20 cellular contexts compared by ENCODE assay signal in genomic region chr1:9108056-9108665, GRCh38. TPM values are rescaled to one million over a fixed set of nuclear protein-coding genes. Genes with fewer than 3 reads are reported as not detected.
A peak's percentile ranks its signal among the peaks of the same experiment; 100 is the strongest.
DNase-seq lines count a peak whose midpoint lies in the region; ATAC-seq and TF ChIP-seq lines count a peak whose summit lies in the region.
"Had no signal": no experiment of that assay in that cellular context is flagged by ENCODE, and none has a peak within 500 bp of the region (broad histone marks: within the 10 kb centered on the region; RNA-seq: fewer than 3 reads in every experiment).

No MANE protein-coding gene starts in this region.

- no peak for ATAC-seq in left cardiac atrium
- ATAC-seq in HG02759 (IDR thresholded peaks at IDR 0.05; ENCODE audit: unreplicated experiment) = no peak
- ATAC-seq: HCT116, HepG2 had no signal

- no peak for TF ChIP-seq CTCF in HFFc6 (IDR thresholded peaks at IDR 0.05)

- H3K36me3 Mint-ChIP-seq in HFFc6 (ENCODE audit: low read depth) = no peaks in the 10 kb centered on the region

- no peak overlapping the region for H3K4me3 Mint-ChIP-seq in HFFc6
- H3K4me3 Mint-ChIP-seq: CD4-positive, CD25-positive, alpha-beta regulatory T cell had no signal

- no peaks in the 10 kb centered on the region for H3K9me3 Mint-ChIP-seq in HFFc6
- H3K9me3 Mint-ChIP-seq: CD4-positive, CD25-positive, alpha-beta regulatory T cell; IgD-negative memory B cell had no signal

- DNase-seq in head of caudate nucleus (peak in 22 of 42 donors; percentile 6 to 78 (median 40)), left cardiac atrium (peak; percentile 5), mesenteric fat pad (ENCODE audit: low spot score) (peak; percentile 71), NOMO-1 (lab: John Stamatoyannopoulos, UW; ENCODE audit: unreplicated experiment in 2 of 2) (no peak), HFFc6 (no peak)
- no peak for DNase-seq in central memory CD4-positive, alpha-beta T cell
- DNase-seq: ACHN; BE2C; C1 segment of cervical spinal cord; CD4-positive, CD25-positive, alpha-beta regulatory T cell; DMS153; DMS79; GDM1; GOT3; H7 had no signal

- H3K27me3 Mint-ChIP-seq in HFFc6 (ENCODE audit: insufficient read depth) = peaks cover 6% of the 10 kb centered on the region; the same call in 1 of the 2 replicates
- H3K27me3 Mint-ChIP-seq: CD4-positive, CD25-positive, alpha-beta regulatory T cell; IgD-negative memory B cell had no signal

- intact Hi-C loops in head of caudate nucleus (cut with DNase I) (no loop called here), left cardiac atrium (cut with DNase I) (loop anchor here in 1 of 2 donors (10.0 kb wide), 1 partner anchor 87 kb away; no protein-coding TSS in a partner anchor)

- H3K27ac Mint-ChIP-seq in HFFc6 = no peak overlapping the region
- H3K27ac Mint-ChIP-seq: IgD-negative memory B cell had no signal

- 0 out of 2 replicates have a peak, but pooled peaks cover 5% of the 10 kb centered on the region for H3K4me1 Mint-ChIP-seq in HFFc6 (ENCODE audit: low read depth)

RNA-seq across cellular contexts. Expression of gene GPR157, which starts 20.7 kb away (rescaled TPM):
- 10 to 100 TPM; 18.8 to 40.6 TPM for total RNA-seq in left cardiac atrium
- total RNA-seq in mesenteric fat pad = 15.5 TPM
- 10 to 100 TPM in 2 of 6 experiments, 1 to 10 TPM in 4; 8.2 to 11.1 (median 9.7) TPM for total RNA-seq in HFFc6 (2021; fragmentation: NEBNext Ultra II Directional; extraction: Animal tissue kit (Norgen Biotek cat#: 25700))

RNA-seq across cellular contexts. Expression of gene SLC2A5, which starts 38.7 kb away (rescaled TPM):
- total RNA-seq in left cardiac atrium (1 to 10 TPM; 2.0 to 3.8 TPM), mesenteric fat pad (12.9 TPM)
- under 1 TPM in 5 of 6 experiments, not detected in 1; 0.10 to 0.83 (median 0.18) TPM for total RNA-seq in HFFc6 (2021; fragmentation: NEBNext Ultra II Directional; extraction: Animal tissue kit (Norgen Biotek cat#: 25700))
- total RNA-seq: Daoy had no signal

Comparison
In these comparisons a context has a peak if more than half of its experiments do, and no peak if none do; other contexts are left out.
1. DNase-seq: peak in head of caudate nucleus (22 of 42), left cardiac atrium (single experiment) and mesenteric fat pad (single experiment); none in NOMO-1 (0 of 2), central memory CD4-positive, alpha-beta T cell (single experiment) and HFFc6 (single experiment).